Comparison of ENCODE assay signal across 8 cellular contexts in the genomic region with DNA sequence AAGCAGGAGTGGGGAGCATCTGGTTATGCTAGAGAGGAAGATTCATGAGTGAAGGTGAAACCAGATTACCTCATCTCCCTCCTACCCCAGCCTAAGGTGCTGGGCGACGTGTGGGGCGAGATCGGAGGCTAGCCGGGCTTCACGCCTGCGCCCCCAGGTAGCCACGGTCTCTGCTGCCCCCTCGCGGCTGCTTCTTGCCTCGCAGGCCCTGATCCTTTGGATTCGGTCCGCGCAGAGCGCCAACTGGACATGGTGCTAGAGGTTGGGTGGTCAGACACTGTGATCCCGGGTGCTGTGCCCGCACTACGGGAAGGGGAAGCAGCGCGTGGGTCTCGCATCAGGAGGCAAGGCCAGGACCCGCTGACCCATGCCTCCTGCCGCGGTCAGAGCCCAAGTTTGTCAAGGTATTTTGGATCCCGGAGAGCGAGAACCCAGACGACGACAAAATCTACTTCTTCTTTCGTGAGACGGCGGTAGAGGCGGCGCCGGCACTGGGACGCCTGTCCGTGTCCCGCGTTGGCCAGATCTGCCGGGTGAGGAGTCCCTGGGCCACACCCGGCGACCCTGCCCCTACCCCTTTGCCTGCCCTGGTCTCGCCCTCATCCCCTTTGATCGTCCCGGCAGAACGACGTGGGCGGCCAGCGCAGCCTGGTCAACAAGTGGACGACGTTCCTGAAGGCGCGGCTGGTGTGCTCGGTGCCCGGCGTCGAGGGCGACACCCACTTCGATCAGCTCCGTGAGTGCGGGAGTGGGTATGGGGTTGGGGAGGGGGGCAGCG. TPM values are rescaled to one million over a fixed set of nuclear protein-coding genes. Genes with fewer than 3 reads are reported as not detected.
DNase-seq lines count a peak whose midpoint lies in the region; ATAC-seq, FAIRE-seq and TF ChIP-seq lines count a peak whose summit lies in the region.

No MANE protein-coding gene starts in this region.

- POLR2A ChIA-PET in A549 (lab: Yijun Ruan, JAX) (no interaction called here), HepG2 (lab: Yijun Ruan, JAX) (interaction anchor here (5.5 kb wide), 1 partner anchor 12 kb away, joined by 155 read pairs; no protein-coding TSS in a partner anchor)

- no peaks in the 10 kb centered on the region for H3K36me3 Mint-ChIP-seq in activated CD4-positive, alpha-beta T cell treated with anti-CD3 and anti-CD28 coated beads, Interleukin-2, amount 10 ng/mL, durations not matched to agents 24 days and 14 days (ENCODE audit: low read depth)

- no peak for TF ChIP-seq EP300 in A549 (IDR thresholded peaks at IDR 0.05)
- 0 out of 4 replicates have a peak, but pooled peaks of 1 of the 2 experiments have one; percentile 26 for TF ChIP-seq EP300 in HepG2 (IDR thresholded peaks at IDR 0.05; ENCODE audit: low read depth in 2 of 2, low read length in 2 of 2)
- peak; percentile 41; the same call in 1 of the 2 replicates for TF ChIP-seq EP300 in HepG2 (CRISPR knock-in tag; IDR thresholded peaks at IDR 0.05; ENCODE audit: borderline replicate concordance)

- peak; percentile 74 to 77 for DNase-seq in A549 (ENCODE audit: low read depth in 1 of 2, low spot score in 1 of 2)
- DNase-seq in NCI-H460 (ENCODE audit: extremely low read depth, low read depth): peak; percentile 67
- peak; percentile 97 for DNase-seq in activated CD4-positive, alpha-beta T cell treated with anti-CD3 and anti-CD28 coated beads, Interleukin-2, amount 10 ng/mL, durations not matched to agents 24 days and 14 days
- DNase-seq in coronary artery (ENCODE audit: low spot score): peak; percentile 91
- DNase-seq in HepG2 (ENCODE audit: low spot score): peak; percentile 64
- peak; percentile 97 to 98 for DNase-seq in stimulated activated CD4-positive, alpha-beta T cell treated with anti-CD3 and anti-CD28 coated beads, Interleukin-2, amount 100 ng/mL, for 48 hours

- in situ Hi-C loops in HepG2 (cut with HindIII; ENCODE audit: extremely low pct_ligation_motif_present, low pct_unique_long_range_greater_than_20kb): loop anchor here (5.0 to 10.0 kb wide), 2 partner anchors 46 to 78 kb away; a partner anchor contains a TSS

- H3K79me2 ChIP-seq in HepG2 (ENCODE audit: insufficient read depth, low read length): peaks cover 33% of the 10 kb centered on the region

- H3K27me3 Mint-ChIP-seq in activated CD4-positive, alpha-beta T cell treated with anti-CD3 and anti-CD28 coated beads, Interleukin-2, amount 10 ng/mL, durations not matched to agents 24 days and 14 days: peaks cover 39% of the 10 kb centered on the region

- 16% methylated on average over 35 of the region's 61 CpGs for WGBS in A549 (ENCODE audit: missing lambda C conversion rate)
- WGBS in HepG2 (ENCODE audit: low lambda C conversion rate): 76% methylated on average over 48 of the region's 61 CpGs

- H2AFZ ChIP-seq in HepG2 (ENCODE audit: low read length): no peak overlapping the region

- H3K4me1 ChIP-seq in A549 (peaks cover 41% of the 10 kb centered on the region), HepG2 (ENCODE audit: insufficient read depth, low read length) (peaks cover 54% of the 10 kb centered on the region)

- H3K4me3 ChIP-seq in A549: no peak overlapping the region
- H3K4me3 ChIP-seq in coronary artery: peak overlapping the region; percentile 64
- no peak overlapping the region for H3K4me3 ChIP-seq in HepG2 (replicated peaks in 1 of 3; ENCODE audit: insufficient read depth in 1 of 3, low read depth in 2 of 3, low read length in 3 of 3)

- H3K27me3 ChIP-seq in HepG2 (ENCODE audit: control insufficient read depth in 1 of 2, insufficient read depth in 2 of 2, low read length in 2 of 2): no peaks in the 10 kb centered on the region; a peak in 1 of 5 replicates

- FAIRE-seq in A549 (lab: Jason Lieb, UNC): no peak
- peak; percentile 74 for FAIRE-seq in HepG2 (lab: Jason Lieb, UNC)

- H3K4me1 Mint-ChIP-seq in activated CD4-positive, alpha-beta T cell treated with anti-CD3 and anti-CD28 coated beads, Interleukin-2, amount 10 ng/mL, durations not matched to agents 24 days and 14 days: peaks cover 28% of the 10 kb centered on the region

- TF ChIP-seq CTCF in A549 (IDR thresholded peaks at IDR 0.05) (peak; percentile 78), coronary artery (IDR thresholded peaks at IDR 0.05) (peak; percentile 87), HepG2 (CRISPR knock-in tag; IDR thresholded peaks at IDR 0.05) (peak; percentile 99)

- H4K20me1 ChIP-seq in HepG2 (ENCODE audit: insufficient read depth, low read length): no peaks in the 10 kb centered on the region; the same call in 1 of the 2 replicates

- H3K4me3 Mint-ChIP-seq in activated CD4-positive, alpha-beta T cell treated with anti-CD3 and anti-CD28 coated beads, Interleukin-2, amount 10 ng/mL, durations not matched to agents 24 days and 14 days: peak overlapping the region; percentile 86

- BruUV-seq in HepG2 (replicated peaks; lab: Mats Ljungman, UMichigan): no TSS peak

- no peak for TF ChIP-seq POLR2A in A549 (IDR thresholded peaks at IDR 0.05; ENCODE audit: low read length)
- no peak for TF ChIP-seq POLR2A in HepG2 (IDR thresholded peaks at IDR 0.05; ENCODE audit: insufficient read depth in 1 of 2, low read depth in 2 of 2, low read length in 2 of 2)

- no peak overlapping the region for H3K9ac ChIP-seq in HepG2 (ENCODE audit: insufficient read depth, low read depth, low read length)

- H3K9me3 ChIP-seq in A549 (no peaks in the 10 kb centered on the region), HepG2 (ENCODE audit: low read length) (no peaks in the 10 kb centered on the region)

- H3K36me3 ChIP-seq in HepG2 (replicated peaks in 1 of 2; ENCODE audit: control insufficient read depth in 1 of 2, insufficient read depth in 2 of 2, low read length in 2 of 2): peaks cover 11 to 30% of the 10 kb centered on the region in 2 experiments

- H3K27ac Mint-ChIP-seq in activated CD4-positive, alpha-beta T cell treated with anti-CD3 and anti-CD28 coated beads, Interleukin-2, amount 10 ng/mL, durations not matched to agents 24 days and 14 days: no peak overlapping the region

- TF ChIP-seq RAD21 in A549 (conservative IDR thresholded peaks at IDR 0.05 in 1 of 2, IDR thresholded peaks at IDR 0.05 in 1 of 2) (peak; percentile 91), HepG2 (CRISPR knock-in tag; IDR thresholded peaks at IDR 0.05) (peak; percentile 99)

- peak; percentile 43 to 75 for ATAC-seq in A549
- peak; percentile 91 for ATAC-seq in GM18511 (IDR thresholded peaks at IDR 0.05; ENCODE audit: unreplicated experiment)
- peak; percentile 81 for ATAC-seq in HG03095 (IDR thresholded peaks at IDR 0.05; ENCODE audit: unreplicated experiment)
- ATAC-seq in HepG2: peak; percentile 13

- no peaks in the 10 kb centered on the region for H3K9me3 Mint-ChIP-seq in activated CD4-positive, alpha-beta T cell treated with anti-CD3 and anti-CD28 coated beads, Interleukin-2, amount 10 ng/mL, durations not matched to agents 24 days and 14 days

- intact Hi-C loops in activated CD4-positive, alpha-beta T cell treated with anti-CD3 and anti-CD28 coated beads, Interleukin-2, amount 10 ng/mL, durations not matched to agents 24 days and 14 days (cut with micrococcal nuclease): loop anchor here (1.0 kb wide), 5 partner anchors 13 to 153 kb away; no protein-coding TSS in a partner anchor
- intact Hi-C loops in HepG2 (cut with micrococcal nuclease; ENCODE audit: unreplicated experiment): loop anchor here (1.0 to 5.0 kb wide), 3 partner anchors 13 to 81 kb away; a partner anchor contains a TSS

- CTCF ChIA-PET in A549 (lab: Yijun Ruan, JAX) (interaction anchor here (0.7 to 8.0 kb wide), 10 partner anchors 12 to 78 kb away, joined by 3 to 67 read pairs (median 7); a partner anchor contains a TSS), HepG2 (lab: Yijun Ruan, JAX; ENCODE audit: low intra/inter-chr PET ratio, low total read pairs) (interaction anchor here (0.7 to 6.4 kb wide), 5 partner anchors 13 to 51 kb away, joined by 3 to 81 read pairs (median 10); no protein-coding TSS in a partner anchor)

- H3K4me2 ChIP-seq in A549: peak overlapping the region; percentile 59
- H3K4me2 ChIP-seq in HepG2 (ENCODE audit: low read depth, low read length): no peak overlapping the region

- H3K27ac ChIP-seq in A549 (0 out of 6 replicates have a peak overlapping the region, but pooled peaks of 1 of the 2 experiments have one; percentile 37), coronary artery (peak overlapping the region in 1 of 2 donors; percentile 25), HepG2 (ENCODE audit: extremely low read length, insufficient read depth, low read length) (peak overlapping the region; percentile 88)

RNA-seq across cellular contexts. Expression of a gene that starts 4.2 kb away (rescaled TPM):
- polyA plus RNA-seq in A549 (2011; rRNA removed) (6.5 and 6.8 TPM in 2 replicates), A549 (2017; fragmentation: RNase III; extraction: RNeasy Plus Mini Kit Qiagen cat#74134 plus additional on column Dnase treatment) (6.5 to 8.4 TPM (median 7.4 TPM) in 3 replicates), HepG2 (2011; rRNA removed) (158 and 173 TPM in 2 replicates)
- polyA plus RNA-seq in A549 (2012; cell fraction: cytosol; rRNA removed): 7.5 and 9.0 TPM in 2 replicates
- 57.8 and 81.9 TPM in 2 replicates for polyA plus RNA-seq in A549 (2012; cell fraction: nucleus; rRNA removed)
- 6.1 and 7.2 TPM in 2 replicates for polyA minus RNA-seq in A549 (2011; rRNA and poly(A)+ RNA removed)
- 4.9 and 6.1 TPM in 2 replicates for total RNA-seq in NCI-H460 (2014; rRNA removed; shearing (Covaris generic))
- 23.1 and 33.5 TPM in 2 replicates for polyA plus RNA-seq in NCI-H460 (2014; cell fraction: nucleus; rRNA removed)
- total RNA-seq in activated CD4-positive, alpha-beta T cell treated with anti-CD3 and anti-CD28 coated beads, Interleukin-2, amount 10 ng/mL, durations not matched to agents 24 days and 14 days: 0.45 and 0.82 TPM in 2 replicates
- 25.6 and 93.2 TPM in 2 replicates for total RNA-seq in HepG2 (2016; rRNA removed; fragmentation: Illumina TruSeq; extraction: Trizol)
- total RNA-seq in HepG2 (2016; cell fraction: cytosol; rRNA removed; fragmentation: Illumina TruSeq; extraction: Trizol; ENCODE audit: low read depth): 12.3 and 13.3 TPM in 2 replicates
- total RNA-seq in HepG2 (2016; cell fraction: insoluble cytoplasmic fraction; rRNA removed; fragmentation: Illumina TruSeq; extraction: Trizol): 23.5 and 94.1 TPM in 2 replicates
- 18.0 and 19.0 TPM in 2 replicates for total RNA-seq in HepG2 (2016; cell fraction: membrane; rRNA removed; fragmentation: Illumina TruSeq; extraction: Trizol)
- total RNA-seq in HepG2 (2016; cell fraction: nucleus; rRNA removed; fragmentation: Illumina TruSeq; extraction: Trizol): 106 and 120 TPM in 2 replicates
- 99.8 and 199 TPM in 2 replicates for polyA plus RNA-seq in HepG2 (2011; cell fraction: cytosol; rRNA removed)
- polyA plus RNA-seq in HepG2 (2011; cell fraction: nucleus; rRNA removed): 824 and 1,487 TPM in 2 replicates
- polyA plus RNA-seq in HepG2 (2012): 48.8 and 75.5 TPM in 2 replicates
- 10.5 and 10.8 TPM in 2 replicates for polyA plus RNA-seq in HepG2 (2016; cell fraction: cytosol; fragmentation: Illumina TruSeq; extraction: Trizol; ENCODE audit: low read depth)
- 26.4 and 37.1 TPM in 2 replicates for polyA plus RNA-seq in HepG2 (2016; cell fraction: insoluble cytoplasmic fraction; fragmentation: Illumina TruSeq; extraction: Trizol; ENCODE audit: low read depth)
- 15.3 and 17.6 TPM in 2 replicates for polyA plus RNA-seq in HepG2 (2016; cell fraction: membrane; fragmentation: Illumina TruSeq; extraction: Trizol; ENCODE audit: low read depth)
- 390 and 409 TPM in 2 replicates for polyA plus RNA-seq in HepG2 (2016; cell fraction: nucleus; fragmentation: Illumina TruSeq; extraction: Trizol; ENCODE audit: insufficient read depth, low read depth)
- polyA minus RNA-seq in HepG2 (2011; rRNA and poly(A)+ RNA removed; ENCODE audit: low replicate concordance): 84.6 and 160 TPM in 2 replicates
- 55.4 and 70.0 TPM in 2 replicates for polyA minus RNA-seq in HepG2 (2011; cell fraction: cytosol; rRNA and poly(A)+ RNA removed)
- 81.1 and 108 TPM in 2 replicates for polyA minus RNA-seq in HepG2 (2011; cell fraction: nucleus; rRNA and poly(A)+ RNA removed)

RNA-seq across cellular contexts. Expression of a gene that starts 5.8 kb away (rescaled TPM):
- polyA plus RNA-seq in A549 (2011; rRNA removed): not detected in 2 replicates
- polyA plus RNA-seq in A549 (2012; cell fraction: cytosol; rRNA removed): 0.03 TPM in 1 of 2 replicates, not detected in the other
- 0.06 and 0.16 TPM in 2 replicates for polyA plus RNA-seq in A549 (2012; cell fraction: nucleus; rRNA removed)
- 0.09 TPM in 1 of 3 replicates, not detected in the others for polyA plus RNA-seq in A549 (2017; fragmentation: RNase III; extraction: RNeasy Plus Mini Kit Qiagen cat#74134 plus additional on column Dnase treatment)
- not detected in 2 replicates for polyA minus RNA-seq in A549 (2011; rRNA and poly(A)+ RNA removed)
- not detected in 2 replicates for total RNA-seq in NCI-H460 (2014; rRNA removed; shearing (Covaris generic))
- not detected in 2 replicates for polyA plus RNA-seq in NCI-H460 (2014; cell fraction: nucleus; rRNA removed)
- total RNA-seq in activated CD4-positive, alpha-beta T cell treated with anti-CD3 and anti-CD28 coated beads, Interleukin-2, amount 10 ng/mL, durations not matched to agents 24 days and 14 days: not detected in 2 replicates
- 0.07 TPM in 1 of 2 replicates, not detected in the other for total RNA-seq in HepG2 (2016; rRNA removed; fragmentation: Illumina TruSeq; extraction: Trizol)
- not detected in 2 replicates for total RNA-seq in HepG2 (2016; cell fraction: cytosol; rRNA removed; fragmentation: Illumina TruSeq; extraction: Trizol; ENCODE audit: low read depth)
- 0.06 TPM in 1 of 2 replicates, not detected in the other for total RNA-seq in HepG2 (2016; cell fraction: insoluble cytoplasmic fraction; rRNA removed; fragmentation: Illumina TruSeq; extraction: Trizol)
- total RNA-seq in HepG2 (2016; cell fraction: membrane; rRNA removed; fragmentation: Illumina TruSeq; extraction: Trizol): not detected in 2 replicates
- total RNA-seq in HepG2 (2016; cell fraction: nucleus; rRNA removed; fragmentation: Illumina TruSeq; extraction: Trizol): 0.25 TPM in 1 of 2 replicates, not detected in the other
- 0.41 and 0.44 TPM in 2 replicates for polyA plus RNA-seq in HepG2 (2011; rRNA removed)
- 0.08 and 0.15 TPM in 2 replicates for polyA plus RNA-seq in HepG2 (2011; cell fraction: cytosol; rRNA removed)
- 1.3 and 2.1 TPM in 2 replicates for polyA plus RNA-seq in HepG2 (2011; cell fraction: nucleus; rRNA removed)
- 0.17 and 0.37 TPM in 2 replicates for polyA plus RNA-seq in HepG2 (2012)
- polyA plus RNA-seq in HepG2 (2016; cell fraction: cytosol; fragmentation: Illumina TruSeq; extraction: Trizol; ENCODE audit: low read depth): not detected in 2 replicates
- polyA plus RNA-seq in HepG2 (2016; cell fraction: insoluble cytoplasmic fraction; fragmentation: Illumina TruSeq; extraction: Trizol; ENCODE audit: low read depth): not detected in 2 replicates
- polyA plus RNA-seq in HepG2 (2016; cell fraction: membrane; fragmentation: Illumina TruSeq; extraction: Trizol; ENCODE audit: low read depth): not detected in 2 replicates
- polyA plus RNA-seq in HepG2 (2016; cell fraction: nucleus; fragmentation: Illumina TruSeq; extraction: Trizol; ENCODE audit: insufficient read depth, low read depth): 0.42 TPM in 1 of 2 replicates, not detected in the other
- polyA minus RNA-seq in HepG2 (2011; rRNA and poly(A)+ RNA removed; ENCODE audit: low replicate concordance): 0.09 and 0.34 TPM in 2 replicates
- not detected in 2 replicates for polyA minus RNA-seq in HepG2 (2011; cell fraction: cytosol; rRNA and poly(A)+ RNA removed)
- polyA minus RNA-seq in HepG2 (2011; cell fraction: nucleus; rRNA and poly(A)+ RNA removed): 0.90 TPM in 1 of 2 replicates, not detected in the other

RNA-seq across cellular contexts. Expression of a gene that starts 19.1 kb away (rescaled TPM):
- polyA plus RNA-seq in A549 (2011; rRNA removed): 42.2 and 44.5 TPM in 2 replicates
- 126 and 154 TPM in 2 replicates for polyA plus RNA-seq in A549 (2012; cell fraction: cytosol; rRNA removed)
- polyA plus RNA-seq in A549 (2012; cell fraction: nucleus; rRNA removed): 245 and 302 TPM in 2 replicates
- polyA plus RNA-seq in A549 (2017; fragmentation: RNase III; extraction: RNeasy Plus Mini Kit Qiagen cat#74134 plus additional on column Dnase treatment): 79.7 to 86.2 TPM (median 80.9 TPM) in 3 replicates
- 31.4 and 35.3 TPM in 2 replicates for polyA minus RNA-seq in A549 (2011; rRNA and poly(A)+ RNA removed)
- 116 TPM in 2 replicates for total RNA-seq in NCI-H460 (2014; rRNA removed; shearing (Covaris generic))
- polyA plus RNA-seq in NCI-H460 (2014; cell fraction: nucleus; rRNA removed): 358 and 363 TPM in 2 replicates
- 231 and 233 TPM in 2 replicates for total RNA-seq in activated CD4-positive, alpha-beta T cell treated with anti-CD3 and anti-CD28 coated beads, Interleukin-2, amount 10 ng/mL, durations not matched to agents 24 days and 14 days
- total RNA-seq in HepG2 (2016; rRNA removed; fragmentation: Illumina TruSeq; extraction: Trizol): 81.4 and 96.1 TPM in 2 replicates
- 66.4 and 85.9 TPM in 2 replicates for total RNA-seq in HepG2 (2016; cell fraction: cytosol; rRNA removed; fragmentation: Illumina TruSeq; extraction: Trizol; ENCODE audit: low read depth)
- total RNA-seq in HepG2 (2016; cell fraction: insoluble cytoplasmic fraction; rRNA removed; fragmentation: Illumina TruSeq; extraction: Trizol): 79.0 and 101 TPM in 2 replicates
- total RNA-seq in HepG2 (2016; cell fraction: membrane; rRNA removed; fragmentation: Illumina TruSeq; extraction: Trizol): 126 and 147 TPM in 2 replicates
- total RNA-seq in HepG2 (2016; cell fraction: nucleus; rRNA removed; fragmentation: Illumina TruSeq; extraction: Trizol): 83.9 and 92.3 TPM in 2 replicates
- polyA plus RNA-seq in HepG2 (2011; rRNA removed): 32.8 and 43.1 TPM in 2 replicates
- polyA plus RNA-seq in HepG2 (2011; cell fraction: cytosol; rRNA removed): 29.8 and 39.8 TPM in 2 replicates
- 174 and 179 TPM in 2 replicates for polyA plus RNA-seq in HepG2 (2011; cell fraction: nucleus; rRNA removed)
- polyA plus RNA-seq in HepG2 (2012): 38.5 and 48.9 TPM in 2 replicates
- 54.5 and 72.4 TPM in 2 replicates for polyA plus RNA-seq in HepG2 (2016; cell fraction: cytosol; fragmentation: Illumina TruSeq; extraction: Trizol; ENCODE audit: low read depth)
- polyA plus RNA-seq in HepG2 (2016; cell fraction: insoluble cytoplasmic fraction; fragmentation: Illumina TruSeq; extraction: Trizol; ENCODE audit: low read depth): 62.4 and 77.5 TPM in 2 replicates
- polyA plus RNA-seq in HepG2 (2016; cell fraction: membrane; fragmentation: Illumina TruSeq; extraction: Trizol; ENCODE audit: low read depth): 89.6 and 91.5 TPM in 2 replicates
- 124 and 130 TPM in 2 replicates for polyA plus RNA-seq in HepG2 (2016; cell fraction: nucleus; fragmentation: Illumina TruSeq; extraction: Trizol; ENCODE audit: insufficient read depth, low read depth)
- polyA minus RNA-seq in HepG2 (2011; rRNA and poly(A)+ RNA removed; ENCODE audit: low replicate concordance): 61.7 and 107 TPM in 2 replicates
- 15.9 and 21.4 TPM in 2 replicates for polyA minus RNA-seq in HepG2 (2011; cell fraction: cytosol; rRNA and poly(A)+ RNA removed)
- 46.6 and 52.5 TPM in 2 replicates for polyA minus RNA-seq in HepG2 (2011; cell fraction: nucleus; rRNA and poly(A)+ RNA removed)

RNA-seq across cellular contexts. Expression of a gene that starts 26.1 kb away (rescaled TPM):
- polyA plus RNA-seq in A549 (2011; rRNA removed) (3.0 and 5.2 TPM in 2 replicates), A549 (2017; fragmentation: RNase III; extraction: RNeasy Plus Mini Kit Qiagen cat#74134 plus additional on column Dnase treatment) (4.8 to 5.4 TPM (median 5.0 TPM) in 3 replicates), HepG2 (2011; rRNA removed) (10.4 and 12.9 TPM in 2 replicates)
- polyA plus RNA-seq in A549 (2012; cell fraction: cytosol; rRNA removed): 8.8 and 11.0 TPM in 2 replicates
- 12.8 and 13.3 TPM in 2 replicates for polyA plus RNA-seq in A549 (2012; cell fraction: nucleus; rRNA removed)
- 3.5 and 9.3 TPM in 2 replicates for polyA minus RNA-seq in A549 (2011; rRNA and poly(A)+ RNA removed)
- 13.0 and 15.1 TPM in 2 replicates for total RNA-seq in NCI-H460 (2014; rRNA removed; shearing (Covaris generic))
- polyA plus RNA-seq in NCI-H460 (2014; cell fraction: nucleus; rRNA removed): 12.4 and 15.8 TPM in 2 replicates
- 7.1 and 7.3 TPM in 2 replicates for total RNA-seq in activated CD4-positive, alpha-beta T cell treated with anti-CD3 and anti-CD28 coated beads, Interleukin-2, amount 10 ng/mL, durations not matched to agents 24 days and 14 days
- total RNA-seq in HepG2 (2016; rRNA removed; fragmentation: Illumina TruSeq; extraction: Trizol): 5.5 and 5.9 TPM in 2 replicates
- 3.1 and 4.0 TPM in 2 replicates for total RNA-seq in HepG2 (2016; cell fraction: cytosol; rRNA removed; fragmentation: Illumina TruSeq; extraction: Trizol; ENCODE audit: low read depth)
- total RNA-seq in HepG2 (2016; cell fraction: insoluble cytoplasmic fraction; rRNA removed; fragmentation: Illumina TruSeq; extraction: Trizol): 4.8 and 6.5 TPM in 2 replicates
- 4.7 and 5.3 TPM in 2 replicates for total RNA-seq in HepG2 (2016; cell fraction: membrane; rRNA removed; fragmentation: Illumina TruSeq; extraction: Trizol)
- total RNA-seq in HepG2 (2016; cell fraction: nucleus; rRNA removed; fragmentation: Illumina TruSeq; extraction: Trizol): 4.6 and 5.5 TPM in 2 replicates
- polyA plus RNA-seq in HepG2 (2011; cell fraction: cytosol; rRNA removed): 10.7 and 17.4 TPM in 2 replicates
- 24.5 and 24.6 TPM in 2 replicates for polyA plus RNA-seq in HepG2 (2011; cell fraction: nucleus; rRNA removed)
- 2.2 and 2.5 TPM in 2 replicates for polyA plus RNA-seq in HepG2 (2012)
- polyA plus RNA-seq in HepG2 (2016; cell fraction: cytosol; fragmentation: Illumina TruSeq; extraction: Trizol; ENCODE audit: low read depth): 2.8 and 4.1 TPM in 2 replicates
- 6.1 and 9.3 TPM in 2 replicates for polyA plus RNA-seq in HepG2 (2016; cell fraction: insoluble cytoplasmic fraction; fragmentation: Illumina TruSeq; extraction: Trizol; ENCODE audit: low read depth)
- 6.6 and 7.3 TPM in 2 replicates for polyA plus RNA-seq in HepG2 (2016; cell fraction: membrane; fragmentation: Illumina TruSeq; extraction: Trizol; ENCODE audit: low read depth)
- polyA plus RNA-seq in HepG2 (2016; cell fraction: nucleus; fragmentation: Illumina TruSeq; extraction: Trizol; ENCODE audit: insufficient read depth, low read depth): 9.7 and 11.4 TPM in 2 replicates
- 24.0 and 60.6 TPM in 2 replicates for polyA minus RNA-seq in HepG2 (2011; rRNA and poly(A)+ RNA removed; ENCODE audit: low replicate concordance)
- polyA minus RNA-seq in HepG2 (2011; cell fraction: cytosol; rRNA and poly(A)+ RNA removed): 5.2 and 5.5 TPM in 2 replicates
- 5.8 and 7.0 TPM in 2 replicates for polyA minus RNA-seq in HepG2 (2011; cell fraction: nucleus; rRNA and poly(A)+ RNA removed)

RNA-seq across cellular contexts. Expression of a gene that starts 26.1 kb away (rescaled TPM):
- polyA plus RNA-seq in A549 (2011; rRNA removed) (3.1 and 4.5 TPM in 2 replicates), A549 (2017; fragmentation: RNase III; extraction: RNeasy Plus Mini Kit Qiagen cat#74134 plus additional on column Dnase treatment) (4.5 to 5.4 TPM (median 5.3 TPM) in 3 replicates), HepG2 (2011; rRNA removed) (8.7 and 13.1 TPM in 2 replicates)
- 5.4 and 6.3 TPM in 2 replicates for polyA plus RNA-seq in A549 (2012; cell fraction: cytosol; rRNA removed)
- 19.5 and 20.8 TPM in 2 replicates for polyA plus RNA-seq in A549 (2012; cell fraction: nucleus; rRNA removed)
- 9.5 and 10.2 TPM in 2 replicates for polyA minus RNA-seq in A549 (2011; rRNA and poly(A)+ RNA removed)
- total RNA-seq in NCI-H460 (2014; rRNA removed; shearing (Covaris generic)): 7.2 and 7.6 TPM in 2 replicates
- polyA plus RNA-seq in NCI-H460 (2014; cell fraction: nucleus; rRNA removed): 30.5 and 36.8 TPM in 2 replicates
- 17.3 and 20.0 TPM in 2 replicates for total RNA-seq in activated CD4-positive, alpha-beta T cell treated with anti-CD3 and anti-CD28 coated beads, Interleukin-2, amount 10 ng/mL, durations not matched to agents 24 days and 14 days
- total RNA-seq in HepG2 (2016; rRNA removed; fragmentation: Illumina TruSeq; extraction: Trizol): 1.5 and 3.4 TPM in 2 replicates
- total RNA-seq in HepG2 (2016; cell fraction: cytosol; rRNA removed; fragmentation: Illumina TruSeq; extraction: Trizol; ENCODE audit: low read depth): 1.2 and 1.4 TPM in 2 replicates
- total RNA-seq in HepG2 (2016; cell fraction: insoluble cytoplasmic fraction; rRNA removed; fragmentation: Illumina TruSeq; extraction: Trizol): 1.9 and 4.5 TPM in 2 replicates
- 1.7 and 3.0 TPM in 2 replicates for total RNA-seq in HepG2 (2016; cell fraction: membrane; rRNA removed; fragmentation: Illumina TruSeq; extraction: Trizol)
- total RNA-seq in HepG2 (2016; cell fraction: nucleus; rRNA removed; fragmentation: Illumina TruSeq; extraction: Trizol): 6.5 and 6.8 TPM in 2 replicates
- polyA plus RNA-seq in HepG2 (2011; cell fraction: cytosol; rRNA removed): 3.4 and 5.0 TPM in 2 replicates
- 46.7 and 51.7 TPM in 2 replicates for polyA plus RNA-seq in HepG2 (2011; cell fraction: nucleus; rRNA removed)
- polyA plus RNA-seq in HepG2 (2012): 5.2 and 6.1 TPM in 2 replicates
- 2.4 and 3.7 TPM in 2 replicates for polyA plus RNA-seq in HepG2 (2016; cell fraction: cytosol; fragmentation: Illumina TruSeq; extraction: Trizol; ENCODE audit: low read depth)
- polyA plus RNA-seq in HepG2 (2016; cell fraction: insoluble cytoplasmic fraction; fragmentation: Illumina TruSeq; extraction: Trizol; ENCODE audit: low read depth): 4.3 and 5.4 TPM in 2 replicates
- 5.1 and 5.3 TPM in 2 replicates for polyA plus RNA-seq in HepG2 (2016; cell fraction: membrane; fragmentation: Illumina TruSeq; extraction: Trizol; ENCODE audit: low read depth)
- 23.1 and 24.6 TPM in 2 replicates for polyA plus RNA-seq in HepG2 (2016; cell fraction: nucleus; fragmentation: Illumina TruSeq; extraction: Trizol; ENCODE audit: insufficient read depth, low read depth)
- polyA minus RNA-seq in HepG2 (2011; rRNA and poly(A)+ RNA removed; ENCODE audit: low replicate concordance): 20.9 and 56.7 TPM in 2 replicates
- polyA minus RNA-seq in HepG2 (2011; cell fraction: cytosol; rRNA and poly(A)+ RNA removed): 2.0 and 2.9 TPM in 2 replicates
- 15.7 and 16.0 TPM in 2 replicates for polyA minus RNA-seq in HepG2 (2011; cell fraction: nucleus; rRNA and poly(A)+ RNA removed)

Comparison
In these comparisons a context has a peak if more than half of its experiments do, and no peak if none do; other contexts are left out.
1. ATAC-seq: peak in every context shown above with its lines; median percentile 91 in GM18511; 81 in HG03095; 59 in A549; 13 in HepG2.